13 cellular contexts compared by ENCODE assay signal in genomic region chr10:11658801-11659368, GRCh38.
"Had no signal": no experiment of that assay in that cellular context is flagged by ENCODE, and none has a peak within 500 bp of the region (broad histone marks: within the 10 kb centered on the region; RNA-seq: fewer than 3 reads in every experiment).

No MANE protein-coding gene starts in this region.

- H3K36me3 ChIP-seq: esophagus muscularis mucosa, right lobe of liver had no signal

- H3K4me3 Mint-ChIP-seq: activated naive CD8-positive, alpha-beta T cell treated with anti-CD3 and anti-CD28 coated beads, Interleukin-2, amount 50 U/mL, for 24 hours; activated T-helper 1 cell treated with anti-CD3 and anti-CD28 coated beads, Interleukin-12 subunit alpha, Interleukin-12 subunit beta, Interleukin-2, Interleukin-4 antibody, amounts not matched to agents 30 ng/mL and 10 ng/mL and 1 ng/mL, durations not matched to agents 14 hours and 24 hours and 36 hours; endodermal cell; neural crest cell; stimulated activated naive CD8-positive, alpha-beta T cell treated with anti-CD3 and anti-CD28 coated beads, Interleukin-15, amount 100 ng/mL, for 72 hours had no signal

- H3K4me1 ChIP-seq: right lobe of liver had no signal

- H3K9me3 ChIP-seq: esophagus muscularis mucosa, right lobe of liver had no signal

- H3K4me3 ChIP-seq: esophagus muscularis mucosa, right lobe of liver had no signal

- H3K4me1 Mint-ChIP-seq: endodermal cell had no signal

- FAIRE-seq: kidney had no signal

- DNase-seq: activated CD4-positive, alpha-beta T cell treated with anti-CD3 and anti-CD28 coated beads, Interleukin-2, amount 50 U/mL, for 1 hour; activated naive CD4-positive, alpha-beta T cell treated with Interleukin-2 at 50 U/mL for 16 hours; activated naive CD8-positive, alpha-beta T cell treated with anti-CD3 and anti-CD28 coated beads, Interleukin-2, amount 50 U/mL, for 24 hours; aorta; endodermal cell; hippocampal formation; kidney; stimulated activated naive CD8-positive, alpha-beta T cell treated with anti-CD3 and anti-CD28 coated beads, Interleukin-15, amount 100 ng/mL, for 72 hours had no signal

- H3K27me3 Mint-ChIP-seq: activated naive CD8-positive, alpha-beta T cell treated with anti-CD3 and anti-CD28 coated beads, Interleukin-2, amount 50 U/mL, for 24 hours had no signal

- ATAC-seq: activated CD4-positive, CD25-positive, alpha-beta regulatory T cell treated with anti-CD3 and anti-CD28 coated beads, Interleukin-2, amount 50 U/mL, for 24 hours; activated naive CD8-positive, alpha-beta T cell treated with anti-CD3 and anti-CD28 coated beads, Interleukin-2, amount 50 U/mL, for 24 hours; right lobe of liver; stimulated activated naive CD8-positive, alpha-beta T cell treated with anti-CD3 and anti-CD28 coated beads, Interleukin-15, amount 100 ng/mL, for 72 hours had no signal

- H3K9me3 Mint-ChIP-seq: activated naive CD8-positive, alpha-beta T cell treated with anti-CD3 and anti-CD28 coated beads, Interleukin-2, amount 50 U/mL, for 24 hours; activated T-helper 1 cell treated with anti-CD3 and anti-CD28 coated beads, Interleukin-12 subunit alpha, Interleukin-12 subunit beta, Interleukin-2, Interleukin-4 antibody, amounts not matched to agents 30 ng/mL and 10 ng/mL and 1 ng/mL, durations not matched to agents 14 hours and 24 hours and 36 hours; endodermal cell; neural crest cell had no signal

- H3K27ac ChIP-seq: esophagus muscularis mucosa, right lobe of liver had no signal

- H3K27me3 ChIP-seq: esophagus muscularis mucosa, right lobe of liver had no signal

- H3K27ac Mint-ChIP-seq: activated naive CD8-positive, alpha-beta T cell treated with anti-CD3 and anti-CD28 coated beads, Interleukin-2, amount 50 U/mL, for 24 hours; activated T-helper 1 cell treated with anti-CD3 and anti-CD28 coated beads, Interleukin-12 subunit alpha, Interleukin-12 subunit beta, Interleukin-2, Interleukin-4 antibody, amounts not matched to agents 30 ng/mL and 10 ng/mL and 1 ng/mL, durations not matched to agents 14 hours and 24 hours and 36 hours; endodermal cell; stimulated activated naive CD8-positive, alpha-beta T cell treated with anti-CD3 and anti-CD28 coated beads, Interleukin-15, amount 100 ng/mL, for 72 hours had no signal
